1 cellular context compared by ENCODE assay signal in genomic region chr3:158384019-158384418, GRCh38.
TF ChIP-seq lines count a peak whose summit lies in the region.

No MANE protein-coding gene starts in this region.

TF ChIP-seq in GM23338, 12 proteins besides CTCF, POLR2A, EP300 and RAD21 (continued from another document):
- TF ChIP-seq ZNF462 (CRISPR knock-in tag; IDR thresholded peaks at IDR 0.05) (no peak), NANOG (IDR thresholded peaks at IDR 0.05; ENCODE audit: borderline replicate concordance) (no peak), REST (IDR thresholded peaks at IDR 0.05; ENCODE audit: unreplicated experiment) (no peak), EZH2phosphoT487 (IDR thresholded peaks at IDR 0.05; ENCODE audit: unreplicated experiment) (no peak)
TF ChIP-seq in GM23338: peak in this region for 0.
